ENCODE assay signal across 1 cellular context in the genomic region with DNA sequence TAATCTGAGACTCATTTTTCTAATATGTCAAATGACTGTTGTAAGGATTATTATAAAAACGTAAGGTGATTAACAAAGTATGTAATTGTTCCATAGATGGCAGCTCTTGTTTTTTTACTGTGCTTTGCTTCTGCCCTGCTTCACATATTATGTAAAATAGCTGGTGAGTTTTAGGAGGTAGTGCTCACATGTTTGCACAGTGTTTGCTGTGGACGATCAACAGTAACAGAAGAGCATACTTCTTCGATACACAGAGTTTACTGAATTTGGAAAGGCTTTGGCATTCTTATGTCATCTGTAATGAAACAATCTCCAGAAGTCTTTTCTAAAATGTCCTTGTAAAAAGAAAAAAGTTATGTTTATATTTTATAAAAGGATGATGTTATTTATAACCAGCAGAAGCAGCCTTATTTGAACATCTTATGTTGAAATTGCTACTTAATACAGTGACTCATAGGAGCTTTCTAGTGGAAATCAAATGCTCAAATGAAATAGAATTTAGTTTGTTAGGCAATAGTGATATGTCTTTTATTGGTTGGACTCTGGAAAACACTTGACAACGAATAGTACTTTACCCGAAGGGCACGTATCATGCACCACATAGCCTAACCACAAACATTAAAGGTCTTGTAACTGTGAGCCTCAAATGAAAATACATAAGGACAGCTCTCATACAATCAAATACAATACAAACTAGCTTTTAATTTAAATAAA.
TF ChIP-seq lines count a peak whose summit lies in the region.

No MANE protein-coding gene starts in this region.

TF ChIP-seq in IMR-90, 13 proteins besides CTCF, POLR2A, EP300 and RAD21 (continued from another document):
- TF ChIP-seq, protein P1, sequence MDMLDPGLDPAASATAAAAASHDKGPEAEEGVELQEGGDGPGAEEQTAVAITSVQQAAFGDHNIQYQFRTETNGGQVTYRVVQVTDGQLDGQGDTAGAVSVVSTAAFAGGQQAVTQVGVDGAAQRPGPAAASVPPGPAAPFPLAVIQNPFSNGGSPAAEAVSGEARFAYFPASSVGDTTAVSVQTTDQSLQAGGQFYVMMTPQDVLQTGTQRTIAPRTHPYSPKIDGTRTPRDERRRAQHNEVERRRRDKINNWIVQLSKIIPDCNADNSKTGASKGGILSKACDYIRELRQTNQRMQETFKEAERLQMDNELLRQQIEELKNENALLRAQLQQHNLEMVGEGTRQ (IDR thresholded peaks at IDR 0.05; ENCODE audit: low read depth, low read length) = no peak
- TF ChIP-seq RFX5 (IDR thresholded peaks at IDR 0.05; ENCODE audit: low read depth, low read length) (no peak), MXI1 (IDR thresholded peaks at IDR 0.05; ENCODE audit: borderline replicate concordance, low read depth, low read length) (no peak), FOS (IDR thresholded peaks at IDR 0.05; ENCODE audit: low read depth, low read length) (no peak), SMC3 (IDR thresholded peaks at IDR 0.05; ENCODE audit: low read depth, low read length) (no peak), NFE2L2 (IDR thresholded peaks at IDR 0.05; ENCODE audit: low read depth, low read length) (no peak), CEBPB (IDR thresholded peaks at IDR 0.05; ENCODE audit: low read depth, low read length) (no peak), MAZ (IDR thresholded peaks at IDR 0.05; ENCODE audit: borderline replicate concordance, low read depth, low read length) (no peak), CHD1 (IDR thresholded peaks at IDR 0.05; ENCODE audit: low read depth, low read length) (no peak), MAFK (IDR thresholded peaks at IDR 0.05; ENCODE audit: low read depth, low read length) (no peak), RCOR1 (IDR thresholded peaks at IDR 0.05; ENCODE audit: insufficient replicate concordance, low read length) (no peak)
- TF ChIP-seq, protein P2, sequence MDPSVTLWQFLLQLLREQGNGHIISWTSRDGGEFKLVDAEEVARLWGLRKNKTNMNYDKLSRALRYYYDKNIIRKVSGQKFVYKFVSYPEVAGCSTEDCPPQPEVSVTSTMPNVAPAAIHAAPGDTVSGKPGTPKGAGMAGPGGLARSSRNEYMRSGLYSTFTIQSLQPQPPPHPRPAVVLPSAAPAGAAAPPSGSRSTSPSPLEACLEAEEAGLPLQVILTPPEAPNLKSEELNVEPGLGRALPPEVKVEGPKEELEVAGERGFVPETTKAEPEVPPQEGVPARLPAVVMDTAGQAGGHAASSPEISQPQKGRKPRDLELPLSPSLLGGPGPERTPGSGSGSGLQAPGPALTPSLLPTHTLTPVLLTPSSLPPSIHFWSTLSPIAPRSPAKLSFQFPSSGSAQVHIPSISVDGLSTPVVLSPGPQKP (IDR thresholded peaks at IDR 0.05; ENCODE audit: borderline replicate concordance, low read depth, low read length) = no peak
